26 cellular contexts compared by ENCODE assay signal in the genomic region with DNA sequence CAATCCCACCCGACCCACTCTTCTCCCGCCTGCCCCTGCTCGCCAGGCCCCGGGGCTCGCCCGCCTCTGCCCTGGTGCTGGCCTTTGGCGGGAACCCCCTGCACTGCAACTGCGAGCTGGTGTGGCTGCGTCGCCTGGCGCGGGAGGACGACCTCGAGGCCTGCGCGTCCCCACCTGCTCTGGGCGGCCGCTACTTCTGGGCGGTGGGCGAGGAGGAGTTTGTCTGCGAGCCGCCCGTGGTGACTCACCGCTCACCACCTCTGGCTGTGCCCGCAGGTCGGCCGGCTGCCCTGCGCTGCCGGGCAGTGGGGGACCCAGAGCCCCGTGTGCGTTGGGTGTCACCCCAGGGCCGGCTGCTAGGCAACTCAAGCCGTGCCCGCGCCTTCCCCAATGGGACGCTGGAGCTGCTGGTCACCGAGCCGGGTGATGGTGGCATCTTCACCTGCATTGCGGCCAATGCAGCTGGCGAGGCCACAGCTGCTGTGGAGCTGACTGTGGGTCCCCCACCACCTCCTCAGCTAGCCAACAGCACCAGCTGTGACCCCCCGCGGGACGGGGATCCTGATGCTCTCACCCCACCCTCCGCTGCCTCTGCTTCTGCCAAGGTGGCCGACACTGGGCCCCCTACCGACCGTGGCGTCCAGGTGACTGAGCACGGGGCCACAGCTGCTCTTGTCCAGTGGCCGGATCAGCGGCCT. TPM values are rescaled to one million over a fixed set of nuclear protein-coding genes. Genes with fewer than 3 reads are reported as not detected.
"Had no signal": no experiment of that assay in that cellular context is flagged by ENCODE, and none has a peak within 500 bp of the region (broad histone marks: within the 10 kb centered on the region; RNA-seq: fewer than 3 reads in every experiment).

No MANE protein-coding gene starts in this region.

- DNase-seq: activated CD4-positive, alpha-beta T cell treated with anti-CD3 and anti-CD28 coated beads for 4 hours; activated CD8-positive, alpha-beta memory T cell treated with anti-CD3 and anti-CD28 coated beads, Interleukin-2, amount 50 U/mL, for 48 hours; activated CD8-positive, alpha-beta T cell treated with anti-CD3 and anti-CD28 coated beads for 36 hours; activated naive CD4-positive, alpha-beta T cell treated with anti-CD3 and anti-CD28 coated beads, Interleukin-2, amount 50 U/mL, for 16 hours; activated naive CD8-positive, alpha-beta T cell treated with anti-CD3 and anti-CD28 coated beads, Interleukin-2, amount 10 ng/mL, durations not matched to agents 7 days and 5 days; activated T-cell treated with anti-CD3 and anti-CD28 coated beads, Interleukin-2, amount 50 U/mL, for 1 hour; adrenal gland; anterior cingulate cortex; caudate nucleus; colonic mucosa; NCI-H1092; NCI-H1417; NCI-H1930; NCI-H2171; NCI-H2227 treated with DMSO at 0.1 percent for 48 hours; NCI-H526; NCI-H774; Right ventricle myocardium superior; RPMI8226; SJCRH30; SK-N-SH had no signal

- H3K9me3 ChIP-seq: adrenal gland, colonic mucosa, SJCRH30, SK-N-SH had no signal

- H3K4me3 ChIP-seq: adrenal gland, colonic mucosa, SJCRH30 had no signal

- H3K27me3 ChIP-seq: adrenal gland, colonic mucosa, SJCRH30 had no signal

- H3K4me2 ChIP-seq: SK-N-SH had no signal

- H3K36me3 ChIP-seq: colonic mucosa, SJCRH30 had no signal

- H3K27ac ChIP-seq: adrenal gland, colonic mucosa, SJCRH30 had no signal

RNA-seq across cellular contexts. Expression of a gene that starts 32.1 kb away (rescaled TPM):
- total RNA-seq: MCF 10A; OCI-LY7; SJCRH30; T-helper 1 cell treated with Interleukin-12 subunit alpha and Interleukin-12 subunit beta and Interleukin-4 antibody, amounts not matched to agents 30 ng/mL and 1 ng/mL, for 36 hours had no signal

RNA-seq across cellular contexts. Expression of a gene that starts 37.9 kb away (rescaled TPM):
- total RNA-seq: cerebellum, MCF 10A, NCI-H460, SJCRH30 had no signal
